22 cellular contexts compared by ENCODE assay signal in the genomic region with DNA sequence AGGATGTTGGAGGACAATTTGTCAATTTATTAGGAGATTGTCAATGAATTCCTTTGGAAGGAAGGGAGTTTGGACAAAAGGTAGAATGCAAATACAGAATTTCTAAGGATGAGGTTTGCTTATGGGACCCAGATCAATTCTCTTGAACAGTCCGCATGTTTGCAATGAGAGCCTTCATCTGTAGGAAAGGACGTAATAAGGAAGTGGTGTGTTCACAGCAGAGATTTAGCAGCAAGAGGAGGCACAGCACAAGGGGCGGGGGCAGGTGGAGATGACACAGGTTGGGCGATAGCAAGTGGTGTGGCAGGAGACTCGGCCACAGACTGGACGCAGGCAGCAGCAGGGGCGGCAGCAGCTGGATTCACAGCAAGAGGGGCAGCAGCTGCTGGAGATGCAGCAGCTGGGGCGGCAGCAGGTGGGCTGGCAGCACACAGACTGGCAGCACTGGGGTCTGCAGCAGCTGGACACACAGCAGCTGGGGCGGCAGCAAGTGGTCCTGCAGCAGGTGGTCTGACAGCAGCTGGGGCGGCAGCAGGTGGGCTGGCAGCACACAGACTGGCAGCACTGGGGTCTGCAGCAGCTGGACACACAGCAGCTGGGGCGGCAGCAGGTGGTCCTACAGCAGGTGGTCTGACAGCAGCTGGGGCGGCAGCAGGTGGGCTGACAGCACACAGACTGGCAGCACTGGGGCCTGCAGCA. TPM values are rescaled to one million over a fixed set of nuclear protein-coding genes. Genes with fewer than 3 reads are reported as not detected.
"Had no signal": no experiment of that assay in that cellular context is flagged by ENCODE, and none has a peak within 500 bp of the region (broad histone marks: within the 10 kb centered on the region; RNA-seq: fewer than 3 reads in every experiment).

No MANE protein-coding gene starts in this region.

RNA-seq across cellular contexts. Expression of a gene that starts 0.5 kb away (rescaled TPM):
- total RNA-seq: activated CD8-positive, alpha-beta memory T cell treated with anti-CD3 and anti-CD28 coated beads, Interleukin-2, amount 10 ng/mL, durations not matched to agents 7 days and 5 days; activated CD8-positive, alpha-beta T cell treated with anti-CD3 and anti-CD28 coated beads, Interleukin-2, amount 10 ng/mL, durations not matched to agents 7 days and 5 days; ascending aorta; cardiac muscle cell; cerebellum; dorsolateral prefrontal cortex; gastrocnemius medialis; hepatocyte; left ventricle myocardium inferior; lung; mesenteric fat pad; mucosa of descending colon; myocyte; pancreas; prostate gland; sciatic nerve; stomach; thyroid gland; upper lobe of left lung; vagina had no signal
- polyA plus RNA-seq: cardiac muscle cell, hepatocyte, lung, neural cell, pancreas, small intestine, stomach had no signal

RNA-seq across cellular contexts. Expression of a gene that starts 5.3 kb away (rescaled TPM):
- total RNA-seq: activated CD8-positive, alpha-beta memory T cell treated with anti-CD3 and anti-CD28 coated beads, Interleukin-2, amount 10 ng/mL, durations not matched to agents 7 days and 5 days; activated CD8-positive, alpha-beta T cell treated with anti-CD3 and anti-CD28 coated beads, Interleukin-2, amount 10 ng/mL, durations not matched to agents 7 days and 5 days; ascending aorta; cardiac muscle cell; cerebellum; dorsolateral prefrontal cortex; gastrocnemius medialis; hepatocyte; left ventricle myocardium inferior; mesenteric fat pad; mucosa of descending colon; myocyte; pancreas; prostate gland; sciatic nerve; stomach; thyroid gland; upper lobe of left lung; vagina had no signal
- polyA plus RNA-seq: cardiac muscle cell, hepatocyte, lung, neural cell, pancreas, small intestine, stomach had no signal

RNA-seq across cellular contexts. Expression of a gene that starts 16.9 kb away (rescaled TPM):
- total RNA-seq: activated CD8-positive, alpha-beta memory T cell treated with anti-CD3 and anti-CD28 coated beads, Interleukin-2, amount 10 ng/mL, durations not matched to agents 7 days and 5 days; activated CD8-positive, alpha-beta T cell treated with anti-CD3 and anti-CD28 coated beads, Interleukin-2, amount 10 ng/mL, durations not matched to agents 7 days and 5 days; ascending aorta; cardiac muscle cell; cerebellum; dorsolateral prefrontal cortex; gastrocnemius medialis; hepatocyte; left ventricle myocardium inferior; lung; mesenteric fat pad; mucosa of descending colon; myocyte; pancreas; prostate gland; sciatic nerve; stomach; thyroid gland; upper lobe of left lung; vagina had no signal
- polyA plus RNA-seq: cardiac muscle cell, hepatocyte, lung, neural cell, pancreas, small intestine, stomach had no signal

RNA-seq across cellular contexts. Expression of a gene that starts 18.3 kb away (rescaled TPM):
- total RNA-seq: activated CD8-positive, alpha-beta memory T cell treated with anti-CD3 and anti-CD28 coated beads, Interleukin-2, amount 10 ng/mL, durations not matched to agents 7 days and 5 days; activated CD8-positive, alpha-beta T cell treated with anti-CD3 and anti-CD28 coated beads, Interleukin-2, amount 10 ng/mL, durations not matched to agents 7 days and 5 days; ascending aorta; cardiac muscle cell; cerebellum; dorsolateral prefrontal cortex; gastrocnemius medialis; hepatocyte; left ventricle myocardium inferior; lung; mesenteric fat pad; mucosa of descending colon; myocyte; pancreas; prostate gland; sciatic nerve; stomach; thyroid gland; upper lobe of left lung; vagina had no signal
- polyA plus RNA-seq: cardiac muscle cell, hepatocyte, lung, neural cell, pancreas, small intestine, stomach had no signal

RNA-seq across cellular contexts. Expression of a gene that starts 21.4 kb away (rescaled TPM):
- total RNA-seq: activated CD8-positive, alpha-beta memory T cell treated with anti-CD3 and anti-CD28 coated beads, Interleukin-2, amount 10 ng/mL, durations not matched to agents 7 days and 5 days; activated CD8-positive, alpha-beta T cell treated with anti-CD3 and anti-CD28 coated beads, Interleukin-2, amount 10 ng/mL, durations not matched to agents 7 days and 5 days; ascending aorta; cardiac muscle cell; cerebellum; dorsolateral prefrontal cortex; gastrocnemius medialis; hepatocyte; left ventricle myocardium inferior; lung; mesenteric fat pad; mucosa of descending colon; myocyte; pancreas; prostate gland; sciatic nerve; stomach; thyroid gland; upper lobe of left lung; vagina had no signal
- polyA plus RNA-seq: cardiac muscle cell, hepatocyte, lung, neural cell, pancreas, small intestine, stomach had no signal
